13 cellular contexts compared by ENCODE assay signal in the genomic region with DNA sequence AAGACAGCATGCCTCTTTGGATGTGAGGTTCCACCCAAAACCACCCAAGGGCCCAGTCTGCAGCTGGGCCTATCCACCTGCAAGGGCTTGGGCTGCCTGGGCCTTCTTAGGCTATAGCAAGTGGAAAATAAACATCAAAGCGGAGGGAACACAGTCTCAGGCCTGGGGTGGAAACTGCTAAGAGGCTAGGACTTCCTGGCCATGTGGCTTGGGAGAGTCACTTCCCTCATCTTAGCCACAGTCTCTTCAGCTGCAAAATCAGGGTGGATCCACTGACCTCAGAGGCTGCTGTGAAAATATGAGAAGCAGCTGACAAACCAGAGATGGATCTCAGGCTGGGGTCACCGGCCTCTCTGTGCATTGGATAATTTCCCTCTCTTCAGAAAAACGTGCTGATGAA. TPM values are rescaled to one million over a fixed set of nuclear protein-coding genes. Genes with fewer than 3 reads are reported as not detected.
DNase-seq lines count a peak whose midpoint lies in the region; ATAC-seq and TF ChIP-seq lines count a peak whose summit lies in the region.
"Had no signal": no experiment of that assay in that cellular context is flagged by ENCODE, and none has a peak within 500 bp of the region (broad histone marks: within the 10 kb centered on the region; RNA-seq: fewer than 3 reads in every experiment).

No MANE protein-coding gene starts in this region.

- ATAC-seq in left lung (peak; percentile 42), upper lobe of right lung (peak; percentile 76), HG02571 (IDR thresholded peaks at IDR 0.05; ENCODE audit: unreplicated experiment) (no peak), HG03460 (IDR thresholded peaks at IDR 0.05; ENCODE audit: unreplicated experiment) (no peak)
- ATAC-seq: gastrocnemius medialis had no signal

- TF ChIP-seq CTCF in left lung (IDR thresholded peaks at IDR 0.05) (no peak), upper lobe of right lung (IDR thresholded peaks at IDR 0.05) (no peak)

- H3K36me3 ChIP-seq in left lung (peaks cover 0 to 61% of the 10 kb centered on the region in 2 donors), upper lobe of right lung (peaks cover 49% of the 10 kb centered on the region)

- H3K27me3 ChIP-seq in left lung (no peaks in the 10 kb centered on the region), upper lobe of right lung (no peaks in the 10 kb centered on the region)
- H3K27me3 ChIP-seq: gastrocnemius medialis had no signal

- H3K27ac Mint-ChIP-seq in T-helper 2 cell treated with Interferon-gamma antibody and Interleukin-4, amounts not matched to agents 5 μg/mL and 100 μg/mL, for 36 hours: peak overlapping the region; percentile 71

- peaks cover 14% of the 10 kb centered on the region for H3K36me3 Mint-ChIP-seq in T-helper 2 cell treated with Interferon-gamma antibody and Interleukin-4, amounts not matched to agents 5 μg/mL and 100 μg/mL, for 36 hours (ENCODE audit: low read depth)

- peak; percentile 4 for DNase-seq in stimulated activated CD8-positive, alpha-beta memory T cell treated with anti-CD3 and anti-CD28 coated beads, Interleukin-12 subunit alpha, Interleukin-12 subunit beta, amount 100 ng/mL, for 4 hours (ENCODE audit: low read depth)
- DNase-seq in stimulated activated CD8-positive, alpha-beta memory T cell treated with anti-CD3 and anti-CD28 coated beads, Interleukin-4, amount 100 ng/mL, for 48 hours: no peak
- DNase-seq in T-helper 2 cell treated with Interferon-gamma antibody and Interleukin-4, amounts not matched to agents 5 μg/mL and 100 μg/mL, for 36 hours (ENCODE audit: low spot score): no peak
- peak in 1 of 2 donors; percentile 46 for DNase-seq in left lung
- no peak for DNase-seq in upper lobe of right lung
- no peak for DNase-seq in activated effector memory CD4-positive, alpha-beta T cell treated with anti-CD3 and anti-CD28 coated beads, Interleukin-2, amount 50 U/mL, for 16 hours
- DNase-seq: effector memory CD4-positive, alpha-beta T cell; gastrocnemius medialis; NCI-H1417; NCI-H774; occipital lobe had no signal

- H3K27ac ChIP-seq in left lung (peak overlapping the region in 1 of 2 donors; percentile 31), upper lobe of right lung (no peak overlapping the region)

- peaks cover 16% of the 10 kb centered on the region for H3K4me1 Mint-ChIP-seq in T-helper 2 cell treated with Interferon-gamma antibody and Interleukin-4, amounts not matched to agents 5 μg/mL and 100 μg/mL, for 36 hours (ENCODE audit: low read depth)

- no peaks in the 10 kb centered on the region for H3K9me3 ChIP-seq in left lung
- H3K9me3 ChIP-seq in upper lobe of right lung: no peaks in the 10 kb centered on the region
- H3K9me3 ChIP-seq: gastrocnemius medialis had no signal

- H3K9me3 Mint-ChIP-seq in T-helper 2 cell treated with Interferon-gamma antibody and Interleukin-4, amounts not matched to agents 5 μg/mL and 100 μg/mL, for 36 hours: no peaks in the 10 kb centered on the region

- no peak overlapping the region for H3K4me3 ChIP-seq in left lung
- no peak overlapping the region for H3K4me3 ChIP-seq in upper lobe of right lung
- H3K4me3 ChIP-seq: gastrocnemius medialis had no signal

- H3K4me3 Mint-ChIP-seq in T-helper 2 cell treated with Interferon-gamma antibody and Interleukin-4, amounts not matched to agents 5 μg/mL and 100 μg/mL, for 36 hours: no peak overlapping the region

- H3K27me3 Mint-ChIP-seq in T-helper 2 cell treated with Interferon-gamma antibody and Interleukin-4, amounts not matched to agents 5 μg/mL and 100 μg/mL, for 36 hours (ENCODE audit: low read depth): no peaks in the 10 kb centered on the region

- intact Hi-C loops in left lung (cut with DNase I): no loop called here
- intact Hi-C loops in upper lobe of right lung (cut with DNase I): no loop called here

- peaks cover 10 to 42% of the 10 kb centered on the region in 2 donors for H3K4me1 ChIP-seq in left lung
- no peaks in the 10 kb centered on the region for H3K4me1 ChIP-seq in upper lobe of right lung

RNA-seq across cellular contexts. Expression of a gene that starts 30.6 kb away (rescaled TPM):
- total RNA-seq in left lung (10 to 100 TPM; 32.1 to 39.2 TPM), upper lobe of right lung (33.1 TPM)

RNA-seq across cellular contexts. Expression of a gene that starts 47.1 kb away (rescaled TPM):
- total RNA-seq in left lung: 10 to 100 TPM; 51.4 to 69.0 TPM
- 83.1 TPM for total RNA-seq in upper lobe of right lung

RNA-seq across cellular contexts. Expression of a gene that starts 59.2 kb away (rescaled TPM):
- total RNA-seq in left lung (10 to 100 TPM; 18.5 to 19.2 TPM), upper lobe of right lung (14.6 TPM)

RNA-seq across cellular contexts. Expression of a gene that starts 59.2 kb away (rescaled TPM):
- total RNA-seq in left lung (10 to 100 TPM; 25.4 to 30.1 TPM), upper lobe of right lung (31.0 TPM)

Comparison
In these comparisons a context has a peak if more than half of its experiments do, and no peak if none do; other contexts are left out.
1. ATAC-seq: peak in left lung (single experiment) and upper lobe of right lung (single experiment); none in HG02571 (single experiment) and HG03460 (single experiment).